1 cellular context compared by ENCODE assay signal in the genomic region with DNA sequence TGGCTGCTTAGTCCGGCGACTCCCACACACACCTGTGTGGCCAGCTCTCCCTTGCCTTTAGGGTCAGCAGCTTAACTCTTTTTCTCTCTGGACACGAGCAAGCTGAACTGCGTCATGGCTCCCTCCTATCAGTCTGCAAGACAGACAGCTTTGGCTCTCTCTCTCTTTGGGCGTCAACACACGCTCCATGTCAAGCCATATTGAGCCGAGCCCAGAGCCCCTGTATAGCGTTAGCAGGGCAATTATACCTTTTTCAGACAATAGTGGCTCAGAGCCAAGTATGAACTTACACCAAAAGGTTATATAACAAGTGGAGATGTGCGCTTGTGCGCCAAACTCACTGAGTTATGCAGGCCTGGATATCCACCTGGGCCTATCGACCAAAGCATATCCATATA.
TF ChIP-seq lines count a peak whose summit lies in the region.

No MANE protein-coding gene starts in this region.

TF ChIP-seq in HepG2, 621 proteins besides CTCF, POLR2A, EP300 and RAD21 (continued from another document):
- no peak for TF ChIP-seq ZNF629 (CRISPR knock-in tag; conservative IDR thresholded peaks at IDR 0.05)
- TF ChIP-seq ZNF180 (CRISPR knock-in tag; IDR thresholded peaks at IDR 0.05; ENCODE audit: borderline replicate concordance, low read depth), result no peak
- TF ChIP-seq ZNF441 (CRISPR knock-in tag; IDR thresholded peaks at IDR 0.05; ENCODE audit: borderline replicate concordance), result no peak
- no peak for TF ChIP-seq ZEB1 (IDR thresholded peaks at IDR 0.05; ENCODE audit: insufficient replicate concordance, low read depth)
- TF ChIP-seq SOX13 (IDR thresholded peaks at IDR 0.05), result no peak
- peak in 1 of 2 experiments; percentile 70; a peak in 2 of 4 replicates for TF ChIP-seq SOX13 (CRISPR knock-in tag; conservative IDR thresholded peaks at IDR 0.05 in 1 of 2, IDR thresholded peaks at IDR 0.05 in 1 of 2)
- TF ChIP-seq FOXC1 (CRISPR knock-in tag; IDR thresholded peaks at IDR 0.05; ENCODE audit: borderline replicate concordance), result no peak
- peak; percentile 38; the same call in 1 of the 2 replicates for TF ChIP-seq ELF3 (CRISPR knock-in tag; IDR thresholded peaks at IDR 0.05)
- TF ChIP-seq MYC (CRISPR knock-in tag; IDR thresholded peaks at IDR 0.05; ENCODE audit: borderline replicate concordance), result 0 out of 2 replicates have a peak, but pooled peaks have one; percentile 30
- TF ChIP-seq PREB (CRISPR knock-in tag; IDR thresholded peaks at IDR 0.05), result no peak
- TF ChIP-seq ZNF3 (CRISPR knock-in tag; IDR thresholded peaks at IDR 0.05), result no peak
- TF ChIP-seq ZNF274 (CRISPR knock-in tag; IDR thresholded peaks at IDR 0.05), result no peak
- no peak for TF ChIP-seq MAFF (IDR thresholded peaks at IDR 0.05; ENCODE audit: low read depth, low read length)
- TF ChIP-seq GABPA (IDR thresholded peaks at IDR 0.05; ENCODE audit: low read depth, low read length), result no peak
- no peak for TF ChIP-seq GABPA (CRISPR knock-in tag; IDR thresholded peaks at IDR 0.05; ENCODE audit: low read depth)
- no peak for TF ChIP-seq ZBTB2 (CRISPR knock-in tag; IDR thresholded peaks at IDR 0.05; ENCODE audit: low read depth)
- TF ChIP-seq ZMYM3 (CRISPR knock-in tag; IDR thresholded peaks at IDR 0.05), result peak; percentile 19; the same call in 1 of the 2 replicates
- no peak for TF ChIP-seq PAX8 (CRISPR knock-in tag; IDR thresholded peaks at IDR 0.05; ENCODE audit: borderline replicate concordance)
- no peak for TF ChIP-seq STAG1 (CRISPR knock-in tag; IDR thresholded peaks at IDR 0.05)
- TF ChIP-seq MAZ (IDR thresholded peaks at IDR 0.05; ENCODE audit: borderline replicate concordance, low read depth, low read length), result no peak
- TF ChIP-seq MAZ (CRISPR knock-in tag; IDR thresholded peaks at IDR 0.05; ENCODE audit: low read depth), result no peak
- no peak for TF ChIP-seq JUN (CRISPR knock-in tag; IDR thresholded peaks at IDR 0.05)
- no peak for TF ChIP-seq ZKSCAN8 (CRISPR knock-in tag; IDR thresholded peaks at IDR 0.05; ENCODE audit: borderline replicate concordance)
- no peak for TF ChIP-seq ZNF777 (CRISPR knock-in tag; IDR thresholded peaks at IDR 0.05)
- no peak for TF ChIP-seq SALL2 (CRISPR knock-in tag; IDR thresholded peaks at IDR 0.05)
- no peak for TF ChIP-seq TGIF2 (CRISPR knock-in tag; IDR thresholded peaks at IDR 0.05)
- TF ChIP-seq SP2 (CRISPR knock-in tag; IDR thresholded peaks at IDR 0.05), result no peak
- no peak for TF ChIP-seq GATA4 (IDR thresholded peaks at IDR 0.05; ENCODE audit: borderline replicate concordance, low read depth)
- no peak for TF ChIP-seq ZNF710 (CRISPR knock-in tag; IDR thresholded peaks at IDR 0.05; ENCODE audit: borderline replicate concordance)
- TF ChIP-seq ZNF570 (CRISPR knock-in tag; IDR thresholded peaks at IDR 0.05; ENCODE audit: borderline replicate concordance), result no peak
- TF ChIP-seq SMC3 (IDR thresholded peaks at IDR 0.05; ENCODE audit: low read length), result no peak
- TF ChIP-seq, protein P1, sequence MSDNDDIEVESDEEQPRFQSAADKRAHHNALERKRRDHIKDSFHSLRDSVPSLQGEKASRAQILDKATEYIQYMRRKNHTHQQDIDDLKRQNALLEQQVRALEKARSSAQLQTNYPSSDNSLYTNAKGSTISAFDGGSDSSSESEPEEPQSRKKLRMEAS (IDR thresholded peaks at IDR 0.05), result peak; percentile 34; the same call in 1 of the 2 replicates
- TF ChIP-seq AKAP8 (CRISPR knock-in tag; IDR thresholded peaks at IDR 0.05), result 0 out of 2 replicates have a peak, but pooled peaks have one; percentile 11
- no peak for TF ChIP-seq ZNF770 (CRISPR knock-in tag; IDR thresholded peaks at IDR 0.05)
- TF ChIP-seq, protein P2, sequence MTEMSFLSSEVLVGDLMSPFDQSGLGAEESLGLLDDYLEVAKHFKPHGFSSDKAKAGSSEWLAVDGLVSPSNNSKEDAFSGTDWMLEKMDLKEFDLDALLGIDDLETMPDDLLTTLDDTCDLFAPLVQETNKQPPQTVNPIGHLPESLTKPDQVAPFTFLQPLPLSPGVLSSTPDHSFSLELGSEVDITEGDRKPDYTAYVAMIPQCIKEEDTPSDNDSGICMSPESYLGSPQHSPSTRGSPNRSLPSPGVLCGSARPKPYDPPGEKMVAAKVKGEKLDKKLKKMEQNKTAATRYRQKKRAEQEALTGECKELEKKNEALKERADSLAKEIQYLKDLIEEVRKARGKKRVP (CRISPR knock-in tag; IDR thresholded peaks at IDR 0.05), result no peak
- 0 out of 2 replicates have a peak, but pooled peaks have one; percentile 33 for TF ChIP-seq ZNF775 (CRISPR knock-in tag; IDR thresholded peaks at IDR 0.05; ENCODE audit: borderline replicate concordance)
- TF ChIP-seq, protein P3, sequence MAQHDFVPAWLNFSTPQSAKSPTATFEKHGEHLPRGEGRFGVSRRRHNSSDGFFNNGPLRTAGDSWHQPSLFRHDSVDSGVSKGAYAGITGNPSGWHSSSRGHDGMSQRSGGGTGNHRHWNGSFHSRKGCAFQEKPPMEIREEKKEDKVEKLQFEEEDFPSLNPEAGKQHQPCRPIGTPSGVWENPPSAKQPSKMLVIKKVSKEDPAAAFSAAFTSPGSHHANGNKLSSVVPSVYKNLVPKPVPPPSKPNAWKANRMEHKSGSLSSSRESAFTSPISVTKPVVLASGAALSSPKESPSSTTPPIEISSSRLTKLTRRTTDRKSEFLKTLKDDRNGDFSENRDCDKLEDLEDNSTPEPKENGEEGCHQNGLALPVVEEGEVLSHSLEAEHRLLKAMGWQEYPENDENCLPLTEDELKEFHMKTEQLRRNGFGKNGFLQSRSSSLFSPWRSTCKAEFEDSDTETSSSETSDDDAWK (CRISPR knock-in tag; IDR thresholded peaks at IDR 0.05), result no peak
- TF ChIP-seq, protein P4, sequence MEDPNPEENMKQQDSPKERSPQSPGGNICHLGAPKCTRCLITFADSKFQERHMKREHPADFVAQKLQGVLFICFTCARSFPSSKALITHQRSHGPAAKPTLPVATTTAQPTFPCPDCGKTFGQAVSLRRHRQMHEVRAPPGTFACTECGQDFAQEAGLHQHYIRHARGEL (CRISPR knock-in tag; IDR thresholded peaks at IDR 0.05), result no peak
- TF ChIP-seq E2F2 (CRISPR knock-in tag; IDR thresholded peaks at IDR 0.05; ENCODE audit: borderline replicate concordance), result no peak
- TF ChIP-seq ZNF580 (CRISPR knock-in tag; IDR thresholded peaks at IDR 0.05; ENCODE audit: borderline replicate concordance, low read depth), result no peak
- no peak for TF ChIP-seq KDM5A (IDR thresholded peaks at IDR 0.05; ENCODE audit: borderline replicate concordance, low read length)
- TF ChIP-seq ZNF724P (CRISPR knock-in tag; IDR thresholded peaks at IDR 0.05; ENCODE audit: borderline replicate concordance), result no peak
- no peak for TF ChIP-seq FUBP1 (CRISPR knock-in tag; IDR thresholded peaks at IDR 0.05; ENCODE audit: borderline replicate concordance)
- peak; percentile 73; the same call in 1 of the 2 replicates for TF ChIP-seq ZBTB33 (CRISPR knock-in tag; IDR thresholded peaks at IDR 0.05)
- TF ChIP-seq TCF7 (IDR thresholded peaks at IDR 0.05; ENCODE audit: low read depth), result no peak
- TF ChIP-seq NAIF1 (CRISPR knock-in tag; IDR thresholded peaks at IDR 0.05; ENCODE audit: borderline replicate concordance), result no peak
- no peak for TF ChIP-seq ZNF496 (CRISPR knock-in tag; IDR thresholded peaks at IDR 0.05; ENCODE audit: insufficient replicate concordance)
- TF ChIP-seq SALL1 (CRISPR knock-in tag; IDR thresholded peaks at IDR 0.05), result peak; percentile 19; the same call in 1 of the 2 replicates
- no peak for TF ChIP-seq ZNF550 (CRISPR knock-in tag; IDR thresholded peaks at IDR 0.05; ENCODE audit: borderline replicate concordance)
- TF ChIP-seq, protein P5, sequence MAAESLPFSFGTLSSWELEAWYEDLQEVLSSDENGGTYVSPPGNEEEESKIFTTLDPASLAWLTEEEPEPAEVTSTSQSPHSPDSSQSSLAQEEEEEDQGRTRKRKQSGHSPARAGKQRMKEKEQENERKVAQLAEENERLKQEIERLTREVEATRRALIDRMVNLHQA (CRISPR knock-in tag; IDR thresholded peaks at IDR 0.05), result no peak
- TF ChIP-seq KDM6A (CRISPR knock-in tag; IDR thresholded peaks at IDR 0.05; ENCODE audit: low read depth), result no peak
